8 cellular contexts compared by ENCODE assay signal in genomic region chr16:50210266-50211038, GRCh38. TPM values are rescaled to one million over a fixed set of nuclear protein-coding genes. Genes with fewer than 3 reads are reported as not detected.
DNase-seq lines count a peak whose midpoint lies in the region; ATAC-seq and FAIRE-seq lines count a peak whose summit lies in the region.

No MANE protein-coding gene starts in this region.

- peak overlapping the region; percentile 20 for H3K27ac ChIP-seq in cingulate gyrus (ENCODE audit: low read depth, low read length)

- no peak overlapping the region for H3K4me3 Mint-ChIP-seq in activated CD4-positive, alpha-beta T cell treated with anti-CD3 and anti-CD28 coated beads for 36 hours

- POLR2A ChIA-PET in activated CD4-positive, alpha-beta T cell treated with anti-CD3 and anti-CD28 coated beads for 36 hours (lab: Charles Lee): interaction anchor here (0.6 to 1.4 kb wide), 3 partner anchors 49 to 185 kb away, joined by 3 to 5 read pairs (median 5); partner anchors contain the start of gene CNEP1R1

- peaks cover 20% of the 10 kb centered on the region for H3K36me3 Mint-ChIP-seq in activated CD4-positive, alpha-beta T cell treated with anti-CD3 and anti-CD28 coated beads for 36 hours (ENCODE audit: low read depth)

- CTCF ChIA-PET in activated CD4-positive, alpha-beta T cell treated with anti-CD3 and anti-CD28 coated beads for 36 hours (lab: Charles Lee): interaction anchor here (0.6 to 7.7 kb wide), 53 partner anchors 9 to 629 kb away, joined by 3 to 98 read pairs (median 4); partner anchors contain the start of genes CNEP1R1 and HEATR3

- FAIRE-seq in GM18507 (lab: Jason Lieb, UNC): peak; percentile 81

- H3K4me1 Mint-ChIP-seq in activated CD4-positive, alpha-beta T cell treated with anti-CD3 and anti-CD28 coated beads for 36 hours: peaks cover 36% of the 10 kb centered on the region

- intact Hi-C loops in activated CD4-positive, alpha-beta T cell treated with anti-CD3 and anti-CD28 coated beads for 36 hours (cut with DNase I, micrococcal nuclease): loop anchor here (1.0 to 10.0 kb wide), 9 partner anchors 53 to 454 kb away; partner anchors contain the start of genes CNEP1R1 (in 1 of the 2) and TENT4B (in 1 of the 2)

- H3K27me3 Mint-ChIP-seq in activated CD4-positive, alpha-beta T cell treated with anti-CD3 and anti-CD28 coated beads for 36 hours: no peaks in the 10 kb centered on the region

- peak overlapping the region; percentile 84 for H3K27ac Mint-ChIP-seq in activated CD4-positive, alpha-beta T cell treated with anti-CD3 and anti-CD28 coated beads for 36 hours

- in situ Hi-C loops in ACHN (cut with HindIII; ENCODE audit: low pct_ligation_motif_present, low pct_unique_long_range_greater_than_20kb, low sequenced_read_pairs): no loop called here

- peak; percentile 70 for ATAC-seq in HG03045 (IDR thresholded peaks at IDR 0.05; ENCODE audit: unreplicated experiment)
- peak; percentile 98 for ATAC-seq in activated CD4-positive, alpha-beta T cell treated with anti-CD3 and anti-CD28 coated beads for 36 hours
- ATAC-seq in left lobe of liver: peak; percentile 91

- DNase-seq in ACHN (peak; percentile 87), GM18507 (ENCODE audit: extremely low spot score, insufficient read length, low read depth) (peak; percentile 23), NCI-H2196 treated with DMSO at 0.1 percent for 48 hours (lab: John Stamatoyannopoulos, UW; ENCODE audit: unreplicated experiment) (peak; percentile 30), left lobe of liver (ENCODE audit: low spot score) (peak; percentile 72)
- DNase-seq in activated CD4-positive, alpha-beta T cell treated with anti-CD3 and anti-CD28 coated beads for 36 hours: peak; percentile 85
- peak; percentile 62 for DNase-seq in stimulated activated CD4-positive, alpha-beta T cell treated with anti-CD3 and anti-CD28 coated beads, Interleukin-4, amount 100 ng/mL, for 1 hour

- H3K9me3 Mint-ChIP-seq in activated CD4-positive, alpha-beta T cell treated with anti-CD3 and anti-CD28 coated beads for 36 hours (ENCODE audit: low read depth): no peaks in the 10 kb centered on the region

RNA-seq across cellular contexts. Expression of gene ADCY7, which starts 55.9 kb away (rescaled TPM):
- total RNA-seq in activated CD4-positive, alpha-beta T cell treated with anti-CD3 and anti-CD28 coated beads for 36 hours: 10 to 100 TPM; 51.8 to 85.3 TPM
- 4.9 TPM for total RNA-seq in left lobe of liver

RNA-seq across cellular contexts. Expression of gene TENT4B, which starts 57.3 kb away (rescaled TPM):
- 10 to 100 TPM; 19.3 to 22.4 TPM for total RNA-seq in activated CD4-positive, alpha-beta T cell treated with anti-CD3 and anti-CD28 coated beads for 36 hours
- 9.3 TPM for total RNA-seq in left lobe of liver

Comparison
In these comparisons a context has a peak if more than half of its experiments do, and no peak if none do; other contexts are left out.
1. Peak in every context shown above with its lines: DNase-seq, ATAC-seq and H3K27ac ChIP-seq.
2. DNase-seq: peak in every context shown above with its lines; median percentile 87 in ACHN; 85 in activated CD4-positive, alpha-beta T cell treated with anti-CD3 and anti-CD28 coated beads for 36 hours; 72 in left lobe of liver; 62 in stimulated activated CD4-positive, alpha-beta T cell treated with anti-CD3 and anti-CD28 coated beads, Interleukin-4, amount 100 ng/mL, for 1 hour; 30 in NCI-H2196 treated with DMSO at 0.1 percent for 48 hours; 23 in GM18507.